ENCODE assay signal across 8 cellular contexts in genomic region chr18:62425465-62426190, GRCh38.
DNase-seq lines count a peak whose midpoint lies in the region; ATAC-seq and FAIRE-seq lines count a peak whose summit lies in the region.

No MANE protein-coding gene starts in this region.

- DNase-seq in GF-D8 (lab: John Stamatoyannopoulos, UW) (peak; percentile 81), NCI-H446 treated with DMSO at 0.1 percent for 48 hours (lab: John Stamatoyannopoulos, UW) (peak; percentile 90), smooth muscle cell of the brain vasculature (ENCODE audit: low read depth, low spot score) (peak; percentile 79)
- peak; percentile 23 for DNase-seq in activated CD4-positive, CD25-positive, alpha-beta regulatory T cell treated with anti-CD3 and anti-CD28 coated beads, Interleukin-2, amount 50 U/mL, for 16 hours (ENCODE audit: low read depth, low spot score)

- peak; percentile 49 for ATAC-seq in HG03378 (IDR thresholded peaks at IDR 0.05; ENCODE audit: unreplicated experiment)
- ATAC-seq in GM21737 (IDR thresholded peaks at IDR 0.05; ENCODE audit: unreplicated experiment), result no peak

- peak; percentile 98 for FAIRE-seq in islet of Langerhans (lab: Jason Lieb, UNC)

- peak overlapping the region; percentile 10 for H3K27ac ChIP-seq in cingulate gyrus (ENCODE audit: low read depth, low read length)

Comparison
In these comparisons a context has a peak if more than half of its experiments do, and no peak if none do; other contexts are left out.
1. DNase-seq: peak in every context shown above with its lines; median percentile 90 in NCI-H446 treated with DMSO at 0.1 percent for 48 hours; 81 in GF-D8; 79 in smooth muscle cell of the brain vasculature; 23 in activated CD4-positive, CD25-positive, alpha-beta regulatory T cell treated with anti-CD3 and anti-CD28 coated beads, Interleukin-2, amount 50 U/mL, for 16 hours.